ENCODE assay signal across 9 cellular contexts in the genomic region with DNA sequence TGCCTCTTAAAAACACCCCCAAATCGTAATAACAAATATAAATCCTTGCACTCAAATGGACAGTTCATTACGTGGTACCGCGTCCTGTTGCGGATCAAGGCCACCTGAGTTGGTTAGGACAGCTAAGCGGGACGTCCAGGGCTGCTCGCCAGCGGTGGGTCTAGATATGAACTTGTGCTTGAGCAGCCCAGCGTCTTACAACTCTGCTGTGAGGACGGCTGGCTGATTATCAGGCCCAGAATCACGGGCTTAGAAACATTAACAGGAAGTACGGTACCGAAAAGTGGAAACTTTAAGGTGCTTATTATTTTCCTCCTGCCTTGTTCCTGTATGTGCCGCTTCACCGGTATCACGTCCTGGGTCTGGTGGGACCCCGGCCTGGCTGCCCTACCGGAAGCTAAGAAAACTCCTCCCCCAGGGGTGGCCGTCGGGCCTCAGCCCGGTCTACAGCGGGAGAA. TPM values are rescaled to one million over a fixed set of nuclear protein-coding genes. Genes with fewer than 3 reads are reported as not detected.
DNase-seq lines count a peak whose midpoint lies in the region; ATAC-seq and TF ChIP-seq lines count a peak whose summit lies in the region.
"Had no signal": no experiment of that assay in that cellular context is flagged by ENCODE, and none has a peak within 500 bp of the region (broad histone marks: within the 10 kb centered on the region; RNA-seq: fewer than 3 reads in every experiment).

No MANE protein-coding gene starts in this region.

- H3K27ac ChIP-seq in lower lobe of right lung (peak overlapping the region; percentile 99), urinary bladder (ENCODE audit: low read depth) (peak overlapping the region; percentile 100)

- peak overlapping the region; percentile 88 to 96 (median 94) for H3K4me3 Mint-ChIP-seq in brain

- intact Hi-C loops in lower lobe of right lung (cut with DNase I): no loop called here

- DNase-seq in DMS53 (lab: John Stamatoyannopoulos, UW) (peak; percentile 88), DMS53 treated with DMSO at 0.1 percent for 48 hours (lab: John Stamatoyannopoulos, UW; ENCODE audit: unreplicated experiment) (no peak), NCI-H446 treated with DMSO at 0.1 percent for 48 hours (lab: John Stamatoyannopoulos, UW) (peak; percentile 67), lower lobe of right lung (peak; percentile 57), SW 1271 (lab: John Stamatoyannopoulos, UW) (no peak)

- H3K27me3 ChIP-seq in lower lobe of right lung (ENCODE audit: low read depth): no peaks in the 10 kb centered on the region

- TF ChIP-seq CTCF in brain (conservative IDR thresholded peaks at IDR 0.05) (no peak), lower lobe of right lung (IDR thresholded peaks at IDR 0.05) (no peak)

- H3K27me3 Mint-ChIP-seq in brain: peaks cover 7% of the 10 kb centered on the region

- ATAC-seq in GM21825 (IDR thresholded peaks at IDR 0.05; ENCODE audit: unreplicated experiment) (peak; percentile 30), lower lobe of right lung (no peak)

- peak overlapping the region; percentile 92 for H3K4me3 ChIP-seq in lower lobe of right lung
- peak overlapping the region; percentile 35 for H3K4me3 ChIP-seq in urinary bladder (ENCODE audit: low read depth, low read length)

- no peaks in the 10 kb centered on the region for H3K9me3 ChIP-seq in lower lobe of right lung

- peaks cover 5% of the 10 kb centered on the region for H3K36me3 ChIP-seq in lower lobe of right lung
- H3K36me3 ChIP-seq in urinary bladder (ENCODE audit: insufficient read depth): no peaks in the 10 kb centered on the region

- peak overlapping the region; percentile 99 to 100 (median 100) for H3K27ac Mint-ChIP-seq in brain

- peaks cover 48% of the 10 kb centered on the region for H3K4me1 Mint-ChIP-seq in brain

- 41% methylated on average over 23 of the region's 23 CpGs for WGBS in urinary bladder

- H3K4me1 ChIP-seq in lower lobe of right lung: peaks cover 32% of the 10 kb centered on the region
- peaks cover 5% of the 10 kb centered on the region for H3K4me1 ChIP-seq in urinary bladder (ENCODE audit: insufficient read depth)

- H3K9me3 Mint-ChIP-seq in brain: peaks cover 0 to 9% (median 0%) of the 10 kb centered on the region in 5 experiments

- H3K36me3 Mint-ChIP-seq in brain: peaks cover 39% of the 10 kb centered on the region

RNA-seq across cellular contexts. Expression of a gene that starts 0.8 kb away (rescaled TPM):
- polyA plus RNA-seq in brain (ENCODE audit: insufficient read depth, low read depth, low replicate concordance): 447 TPM
- total RNA-seq in lower lobe of right lung: 659 TPM
- 115 TPM for total RNA-seq in urinary bladder
- 481 TPM for polyA plus RNA-seq in urinary bladder

RNA-seq across cellular contexts. Expression of a gene that starts 25.5 kb away (rescaled TPM):
- 647 TPM for polyA plus RNA-seq in brain (ENCODE audit: insufficient read depth, low read depth, low replicate concordance)
- total RNA-seq in lower lobe of right lung: 196 TPM
- total RNA-seq in urinary bladder: 62.9 TPM
- 399 TPM for polyA plus RNA-seq in urinary bladder

RNA-seq across cellular contexts. Expression of a gene that starts 31.6 kb away (rescaled TPM):
- 5.2 TPM for polyA plus RNA-seq in brain (ENCODE audit: insufficient read depth, low read depth, low replicate concordance)
- 1.3 TPM for total RNA-seq in lower lobe of right lung
- 0.85 TPM for total RNA-seq in urinary bladder
- polyA plus RNA-seq in urinary bladder: 2.5 TPM

RNA-seq across cellular contexts. Expression of a gene that starts 35.8 kb away (rescaled TPM):
- polyA plus RNA-seq in brain (ENCODE audit: insufficient read depth, low read depth, low replicate concordance): not detected
- not detected for total RNA-seq in lower lobe of right lung
- total RNA-seq in urinary bladder: not detected
- polyA plus RNA-seq in urinary bladder: not detected
- total RNA-seq: aorta had no signal

RNA-seq across cellular contexts. Expression of a gene that starts 46.7 kb away (rescaled TPM):
- not detected for polyA plus RNA-seq in brain (ENCODE audit: insufficient read depth, low read depth, low replicate concordance)
- not detected for total RNA-seq in lower lobe of right lung
- total RNA-seq in urinary bladder: not detected
- polyA plus RNA-seq in urinary bladder: not detected
- total RNA-seq: aorta had no signal
- polyA plus RNA-seq: aorta had no signal

Comparison
In these comparisons a context has a peak if more than half of its experiments do, and no peak if none do; other contexts are left out.
1. DNase-seq: peak in DMS53 (single experiment), NCI-H446 treated with DMSO at 0.1 percent for 48 hours (single experiment) and lower lobe of right lung (single experiment); none in DMS53 treated with DMSO at 0.1 percent for 48 hours (single experiment) and SW 1271 (0 of 2).